ENCODE assay signal across 18 cellular contexts in the genomic region with DNA sequence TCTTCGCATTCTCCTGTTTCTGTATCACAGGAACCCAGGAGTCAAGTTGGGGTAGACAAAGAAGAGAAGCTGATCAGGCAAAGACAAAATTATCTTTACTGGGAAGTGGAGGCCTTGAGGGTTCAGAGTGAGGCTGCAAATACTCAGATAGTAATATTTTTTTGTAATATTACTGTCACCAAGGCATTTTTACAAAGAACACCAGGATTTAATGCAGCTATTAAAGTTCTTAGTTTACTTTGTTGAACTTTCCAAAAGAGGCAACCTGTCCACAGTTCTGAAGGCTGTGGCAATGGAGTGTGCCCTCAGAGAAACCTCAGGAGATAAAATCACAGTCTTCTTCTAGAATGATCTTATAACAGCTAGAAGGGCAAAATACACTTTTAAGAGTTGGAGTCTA.
DNase-seq lines count a peak whose midpoint lies in the region; ATAC-seq and TF ChIP-seq lines count a peak whose summit lies in the region.
"Had no signal": no experiment of that assay in that cellular context is flagged by ENCODE, and none has a peak within 500 bp of the region (broad histone marks: within the 10 kb centered on the region; RNA-seq: fewer than 3 reads in every experiment).

No MANE protein-coding gene starts in this region.

- DNase-seq in GM23338 (ENCODE audit: low spot score) (no peak), hepatocyte (ENCODE audit: low spot score) (no peak), transverse colon (no peak), NCI-H146 treated with DMSO at 0.1 percent for 48 hours (lab: John Stamatoyannopoulos, UW; ENCODE audit: unreplicated experiment) (no peak)
- DNase-seq in CD4-positive, alpha-beta T cell = no peak
- DNase-seq in stimulated activated naive CD8-positive, alpha-beta T cell treated with anti-CD3 and anti-CD28 coated beads, Interleukin-15, Interleukin-2, amounts not matched to agents 100 U/mL and 50 U/mL, for 24 hours = no peak
- DNase-seq: AML-193; Calu3; CD8-positive, alpha-beta T cell; DMS79 treated with DMSO at 0.1 percent for 48 hours; GF-D8 had no signal

- no peaks in the 10 kb centered on the region for H3K27me3 ChIP-seq in GM23338 (ENCODE audit: insufficient read depth)
- no peaks in the 10 kb centered on the region for H3K27me3 ChIP-seq in hepatocyte
- no peaks in the 10 kb centered on the region for H3K27me3 ChIP-seq in rectal smooth muscle tissue (ENCODE audit: control insufficient read depth, insufficient read depth, low read length)
- no peaks in the 10 kb centered on the region for H3K27me3 ChIP-seq in transverse colon
- peaks cover 6% of the 10 kb centered on the region for H3K27me3 ChIP-seq in CD4-positive, alpha-beta T cell (ENCODE audit: control insufficient read depth, insufficient read depth, low read length)
- H3K27me3 ChIP-seq: BLaER1 had no signal

- no peaks in the 10 kb centered on the region for H3K9me3 Mint-ChIP-seq in GM23338
- no peaks in the 10 kb centered on the region for H3K9me3 Mint-ChIP-seq in CD4-positive, alpha-beta T cell
- H3K9me3 Mint-ChIP-seq: CD8-positive, alpha-beta T cell had no signal

- H3K4me1 ChIP-seq in GM23338 (ENCODE audit: insufficient read depth) = no peaks in the 10 kb centered on the region
- peaks cover 13% of the 10 kb centered on the region for H3K4me1 ChIP-seq in hepatocyte (ENCODE audit: insufficient read depth)
- H3K4me1 ChIP-seq in rectal smooth muscle tissue (ENCODE audit: control insufficient read depth, insufficient read depth, low read length) = peaks cover 52% of the 10 kb centered on the region
- peaks cover 9 to 21% (median 12%) of the 10 kb centered on the region in 4 donors for H3K4me1 ChIP-seq in transverse colon
- H3K4me1 ChIP-seq: A549, BLaER1, HAP-1 had no signal

- TF ChIP-seq EP300 in transverse colon (IDR thresholded peaks at IDR 0.05; ENCODE audit: low read depth) = no peak

- H3K36me3 ChIP-seq in GM23338 (ENCODE audit: insufficient read depth) (no peaks in the 10 kb centered on the region), hepatocyte (replicated peaks; ENCODE audit: insufficient read depth, low read depth) (no peaks in the 10 kb centered on the region), rectal smooth muscle tissue (ENCODE audit: control insufficient read depth, insufficient read depth, low read length) (no peaks in the 10 kb centered on the region), transverse colon (no peaks in the 10 kb centered on the region)
- H3K36me3 ChIP-seq: BLaER1, HAP-1 had no signal

- H3K9me2 ChIP-seq in GM23338 (ENCODE audit: insufficient read depth) (no peaks in the 10 kb centered on the region), hepatocyte (replicated peaks; ENCODE audit: insufficient read depth) (no peaks in the 10 kb centered on the region)

- intact Hi-C loops in transverse colon (cut with DNase I; ENCODE audit: low total_unique reads) = no loop called here
- intact Hi-C loops in CD4-positive, alpha-beta T cell (cut with DNase I, micrococcal nuclease) = loop anchor here in 1 of 2 experiments (5.0 kb wide), 1 partner anchor 51 kb away; no protein-coding TSS in a partner anchor

- TF ChIP-seq POLR2A in transverse colon (IDR thresholded peaks at IDR 0.05) = no peak

- no peak overlapping the region for H3K4me3 Mint-ChIP-seq in GM23338
- H3K4me3 Mint-ChIP-seq in CD4-positive, alpha-beta T cell = no peak overlapping the region
- H3K4me3 Mint-ChIP-seq: CD14-positive monocyte; CD8-positive, alpha-beta T cell had no signal

- in situ Hi-C loops in transverse colon (cut with MboI; ENCODE audit: low pct_ligation_motif_present in 1 of 4, low pct_unique_long_range_greater_than_20kb in 1 of 4, low sequenced_read_pairs in 3 of 4) = no loop called here

- no peaks in the 10 kb centered on the region for H3F3A ChIP-seq in GM23338 (replicated peaks; ENCODE audit: low read depth)

- H3K79me2 ChIP-seq in GM23338 (replicated peaks; ENCODE audit: insufficient read depth) (no peaks in the 10 kb centered on the region), hepatocyte (no peaks in the 10 kb centered on the region)

- H4K20me1 ChIP-seq in GM23338 (replicated peaks; ENCODE audit: insufficient read depth) (no peaks in the 10 kb centered on the region), hepatocyte (ENCODE audit: insufficient read depth, poor library complexity, severe bottlenecking) (no peaks in the 10 kb centered on the region)
- H4K20me1 ChIP-seq: BLaER1 had no signal

- H3K9ac ChIP-seq in rectal smooth muscle tissue (ENCODE audit: low read length) = no peak overlapping the region
- H3K9ac ChIP-seq: BLaER1 had no signal

- no peaks in the 10 kb centered on the region for H3K27me3 Mint-ChIP-seq in GM23338 (ENCODE audit: insufficient read depth, low read depth, poor library complexity)
- H3K27me3 Mint-ChIP-seq in CD4-positive, alpha-beta T cell = peaks cover 6% of the 10 kb centered on the region

- POLR2A ChIA-PET in CD4-positive, alpha-beta T cell (lab: Charles Lee) = no interaction called here

- H3K4me2 ChIP-seq in GM23338 (no peak overlapping the region), hepatocyte (no peak overlapping the region)
- H3K4me2 ChIP-seq: A549, BLaER1 had no signal

- TF ChIP-seq CTCF in GM23338 (conservative IDR thresholded peaks at IDR 0.05; ENCODE audit: low read depth in 2 of 2) (no peak), hepatocyte (IDR thresholded peaks at IDR 0.05; ENCODE audit: poor library complexity) (no peak), transverse colon (IDR thresholded peaks at IDR 0.05) (no peak)
- no peak for TF ChIP-seq CTCF in CD4-positive, alpha-beta T cell (IDR thresholded peaks at IDR 0.05)

- no peak overlapping the region for H3K4me3 ChIP-seq in GM23338
- H3K4me3 ChIP-seq in hepatocyte = no peak overlapping the region
- no peak overlapping the region for H3K4me3 ChIP-seq in rectal smooth muscle tissue (ENCODE audit: low read length)
- H3K4me3 ChIP-seq in transverse colon = no peak overlapping the region
- H3K4me3 ChIP-seq: A549, BLaER1, HAP-1 had no signal

- H3K9me3 ChIP-seq in hepatocyte (ENCODE audit: low read depth) (no peaks in the 10 kb centered on the region), transverse colon (no peaks in the 10 kb centered on the region)
- no peaks in the 10 kb centered on the region for H3K9me3 ChIP-seq in CD4-positive, alpha-beta T cell (ENCODE audit: control insufficient read depth, low read length)
- H3K9me3 ChIP-seq: A549, BLaER1, HAP-1 had no signal

- 94% methylated on average over 1 of the region's 1 CpG for WGBS in hepatocyte (ENCODE audit: low lambda C conversion rate, missing lambda C conversion rate)
- WGBS in transverse colon (ENCODE audit: low coverage in 1 of 2), 2 donors = 80% methylated on average over 1 of the region's 1 CpG

- H3K4me1 Mint-ChIP-seq in GM23338 = no peaks in the 10 kb centered on the region
- H3K4me1 Mint-ChIP-seq in CD4-positive, alpha-beta T cell (ENCODE audit: low read depth) = no peaks in the 10 kb centered on the region
- H3K4me1 Mint-ChIP-seq: CD14-positive monocyte had no signal

- H2AFZ ChIP-seq in GM23338 = peak overlapping the region; percentile 6; the same call in 1 of the 2 replicates
- no peak overlapping the region for H2AFZ ChIP-seq in hepatocyte

- CTCF ChIA-PET in CD4-positive, alpha-beta T cell (lab: Charles Lee) = no interaction called here

- H3K27ac ChIP-seq in GM23338 (ENCODE audit: low read depth) (no peak overlapping the region), hepatocyte (peak overlapping the region; percentile 88), rectal smooth muscle tissue (ENCODE audit: low read depth, low read length) (peak overlapping the region; percentile 87), transverse colon (peak overlapping the region in 3 of 4 donors; percentile 54 to 75 (median 72))
- H3K27ac ChIP-seq in CD4-positive, alpha-beta T cell (ENCODE audit: low read depth, low read length) = no peak overlapping the region
- H3K27ac ChIP-seq: 22Rv1, A549, BLaER1 had no signal

- no peaks in the 10 kb centered on the region for H3K36me3 Mint-ChIP-seq in GM23338 (ENCODE audit: low read depth)
- H3K36me3 Mint-ChIP-seq in CD4-positive, alpha-beta T cell (ENCODE audit: low read depth) = no peaks in the 10 kb centered on the region
- H3K36me3 Mint-ChIP-seq: CD14-positive monocyte; CD8-positive, alpha-beta T cell had no signal

- H3K27ac Mint-ChIP-seq in GM23338 = no peak overlapping the region
- no peak overlapping the region for H3K27ac Mint-ChIP-seq in CD4-positive, alpha-beta T cell
- H3K27ac Mint-ChIP-seq: CD14-positive monocyte; CD8-positive, alpha-beta T cell had no signal

- no peak for ATAC-seq in GM23338
- no peak for ATAC-seq in CD4-positive, alpha-beta T cell (ENCODE audit: poor library complexity)
- ATAC-seq in stimulated activated naive CD8-positive, alpha-beta T cell treated with anti-CD3 and anti-CD28 coated beads, Interleukin-15, Interleukin-2, amounts not matched to agents 100 U/mL and 50 U/mL, for 24 hours = no peak
- ATAC-seq: A549; CD8-positive, alpha-beta T cell; HepG2 had no signal

TF ChIP-seq in GM23338, 12 proteins besides CTCF, POLR2A, EP300 and RAD21 (continues in another document):
- TF ChIP-seq ETS1 (IDR thresholded peaks at IDR 0.05) (no peak), JUNB (IDR thresholded peaks at IDR 0.05; ENCODE audit: unreplicated experiment) (no peak), ZNF331 (CRISPR knock-in tag; IDR thresholded peaks at IDR 0.05; ENCODE audit: low read depth) (no peak), EZH2 (IDR thresholded peaks at IDR 0.05; ENCODE audit: low read depth, unreplicated experiment) (no peak)

Comparison
In these comparisons a context has a peak if more than half of its experiments do, and no peak if none do; other contexts are left out.
1. H3K27ac ChIP-seq: peak in hepatocyte (single experiment), rectal smooth muscle tissue (single experiment) and transverse colon (3 of 4); none in GM23338 (single experiment) and CD4-positive, alpha-beta T cell (single experiment).